ENCODE assay signal across 9 cellular contexts in genomic region chr16:22192261-22193133, GRCh38. TPM values are rescaled to one million over a fixed set of nuclear protein-coding genes. Genes with fewer than 3 reads are reported as not detected.
DNase-seq lines count a peak whose midpoint lies in the region; ATAC-seq and TF ChIP-seq lines count a peak whose summit lies in the region.
"Had no signal": no experiment of that assay in that cellular context is flagged by ENCODE, and none has a peak within 500 bp of the region (broad histone marks: within the 10 kb centered on the region; RNA-seq: fewer than 3 reads in every experiment).

No MANE protein-coding gene starts in this region.

- no peak for TF ChIP-seq CTCF in transverse colon (IDR thresholded peaks at IDR 0.05)

- no peaks in the 10 kb centered on the region for H3K9me3 ChIP-seq in transverse colon

- H3K4me1 ChIP-seq in transverse colon = peaks cover 14 to 55% (median 28%) of the 10 kb centered on the region in 4 donors

- no peaks in the 10 kb centered on the region for H3K36me3 ChIP-seq in transverse colon

- no peak for TF ChIP-seq EP300 in transverse colon (IDR thresholded peaks at IDR 0.05; ENCODE audit: low read depth)

- peak; percentile 76 for DNase-seq in activated naive CD4-positive, alpha-beta T cell treated with Interleukin-2 at 50 U/mL for 16 hours
- DNase-seq in Right ventricle myocardium inferior (ENCODE audit: missing footprints) = peak; percentile 88
- DNase-seq in posterior vena cava (ENCODE audit: low spot score) = peak; percentile 95
- peak; percentile 86 for DNase-seq in transverse colon
- no peak for DNase-seq in ACHN

- peak overlapping the region; percentile 74; the same call in 1 of the 2 replicates for H3K4me3 ChIP-seq in GM08714 (ENCODE audit: low read length)
- peak overlapping the region in 2 of 4 donors; percentile 43 to 66 for H3K4me3 ChIP-seq in transverse colon

- ATAC-seq in HG03457 (IDR thresholded peaks at IDR 0.05; ENCODE audit: unreplicated experiment) (peak; percentile 18), Right ventricle myocardium inferior (peak; percentile 13)

- 20 to 31% methylated on average over 14 to 16 of the region's 16 CpGs for WGBS in transverse colon (ENCODE audit: low coverage in 1 of 2), 2 donors

- TF ChIP-seq POLR2A in Raji (IDR thresholded peaks at IDR 0.05; ENCODE audit: insufficient read depth, low read depth, low read length) = peak; percentile 33; the same call in 1 of the 2 replicates
- TF ChIP-seq POLR2A in transverse colon (IDR thresholded peaks at IDR 0.05) = peak; percentile 15

- intact Hi-C loops in Right ventricle myocardium inferior (cut with DNase I) = loop anchor here (10.0 kb wide), 2 partner anchors 688 to 1028 kb away; no protein-coding TSS in a partner anchor
- intact Hi-C loops in posterior vena cava (cut with DNase I) = no loop called here
- intact Hi-C loops in transverse colon (cut with DNase I; ENCODE audit: low total_unique reads) = no loop called here

- in situ Hi-C loops in transverse colon (cut with MboI; ENCODE audit: low pct_ligation_motif_present in 1 of 4, low pct_unique_long_range_greater_than_20kb in 1 of 4, low sequenced_read_pairs in 3 of 4) = no loop called here
- in situ Hi-C loops in ACHN (cut with HindIII; ENCODE audit: low pct_ligation_motif_present, low pct_unique_long_range_greater_than_20kb, low sequenced_read_pairs) = loop anchor here (25.0 kb wide), 2 partner anchors 105 to 180 kb away; partner anchors contain the start of genes MOSMO, PDZD9 and VWA3A

- H3K27me3 ChIP-seq in transverse colon = no peaks in the 10 kb centered on the region

- peak overlapping the region; percentile 89 to 99 (median 96) for H3K27ac ChIP-seq in transverse colon

RNA-seq across cellular contexts. Expression of gene EEF2K, which starts 13.6 kb away (rescaled TPM):
- 28.8 TPM for total RNA-seq in Right ventricle myocardium inferior
- total RNA-seq in posterior vena cava = 10 to 100 TPM; 33.6 to 45.7 TPM
- 100 to 1,000 TPM in 1 of 4 donors, 10 to 100 TPM in 3; 22.2 to 223 (median 50.1) TPM for total RNA-seq in transverse colon

RNA-seq across cellular contexts. Expression of gene SDR42E2, which starts 30.2 kb away (rescaled TPM):
- not detected for total RNA-seq in Right ventricle myocardium inferior
- total RNA-seq in posterior vena cava = not detected
- not detected for total RNA-seq in transverse colon
- total RNA-seq: kidney epithelial cell had no signal
